1 cellular context compared by ENCODE assay signal in the genomic region with DNA sequence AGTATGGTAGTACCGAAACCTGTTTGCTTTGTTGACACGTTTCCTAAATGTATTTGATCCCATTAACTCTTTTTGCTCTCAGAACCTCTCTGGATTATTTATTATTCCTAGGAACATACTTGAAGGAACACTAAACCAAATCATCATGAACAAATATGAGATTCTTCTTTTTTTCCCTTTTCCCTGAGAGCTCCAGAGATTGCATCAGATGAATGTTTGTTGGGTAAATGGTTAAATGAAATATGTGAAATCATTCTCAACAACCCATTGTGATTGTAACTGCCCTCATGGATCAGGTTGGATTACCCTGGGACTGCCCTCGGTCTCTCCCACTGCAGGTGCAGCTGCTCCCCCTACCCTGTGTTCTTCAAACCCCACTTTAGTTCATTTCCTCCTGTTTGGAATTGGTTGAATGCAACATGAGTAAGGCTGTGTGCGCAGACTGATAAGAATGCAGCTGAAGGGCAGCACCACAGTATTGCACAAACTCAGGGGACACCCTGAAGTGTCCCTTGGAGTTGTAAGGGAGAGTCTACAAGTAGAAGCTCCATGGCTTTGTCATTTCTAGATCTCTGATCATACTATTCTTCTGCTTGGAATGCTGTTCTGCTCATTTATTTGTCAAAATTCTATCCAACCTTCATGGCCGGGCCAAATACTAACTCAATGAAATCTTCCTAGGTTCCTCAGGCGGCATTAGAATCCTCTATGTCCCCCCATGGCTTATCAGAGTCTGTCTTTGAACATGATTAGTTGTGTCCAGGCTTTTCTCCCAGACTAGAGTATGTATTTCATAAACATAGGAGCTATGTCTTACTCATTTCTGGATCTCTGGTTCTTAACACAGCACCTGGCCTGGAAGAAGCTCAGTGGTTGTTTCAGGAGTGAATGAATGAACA.
TF ChIP-seq lines count a peak whose summit lies in the region.

No MANE protein-coding gene starts in this region.

TF ChIP-seq in A549, 52 proteins besides CTCF, POLR2A, EP300 and RAD21 (continued from another document):
- TF ChIP-seq, protein P1, sequence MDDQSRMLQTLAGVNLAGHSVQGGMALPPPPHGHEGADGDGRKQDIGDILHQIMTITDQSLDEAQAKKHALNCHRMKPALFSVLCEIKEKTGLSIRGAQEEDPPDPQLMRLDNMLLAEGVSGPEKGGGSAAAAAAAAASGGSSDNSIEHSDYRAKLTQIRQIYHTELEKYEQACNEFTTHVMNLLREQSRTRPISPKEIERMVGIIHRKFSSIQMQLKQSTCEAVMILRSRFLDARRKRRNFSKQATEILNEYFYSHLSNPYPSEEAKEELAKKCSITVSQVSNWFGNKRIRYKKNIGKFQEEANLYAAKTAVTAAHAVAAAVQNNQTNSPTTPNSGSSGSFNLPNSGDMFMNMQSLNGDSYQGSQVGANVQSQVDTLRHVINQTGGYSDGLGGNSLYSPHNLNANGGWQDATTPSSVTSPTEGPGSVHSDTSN (IDR thresholded peaks at IDR 0.05), result no peak
- TF ChIP-seq ZFP36 (IDR thresholded peaks at IDR 0.05; ENCODE audit: borderline replicate concordance, partially characterized antibody), result no peak
- TF ChIP-seq RCOR1 (IDR thresholded peaks at IDR 0.05; ENCODE audit: low read depth, low read length), result no peak
- TF ChIP-seq JUN (IDR thresholded peaks at IDR 0.05), result no peak
- TF ChIP-seq GATA3 (IDR thresholded peaks at IDR 0.05; ENCODE audit: borderline replicate concordance), result no peak
- TF ChIP-seq CHD4 (IDR thresholded peaks at IDR 0.05; ENCODE audit: borderline replicate concordance), result no peak
- TF ChIP-seq RNF2 (IDR thresholded peaks at IDR 0.05; ENCODE audit: borderline replicate concordance, low read depth), result no peak
- TF ChIP-seq BHLHE40 (IDR thresholded peaks at IDR 0.05; ENCODE audit: low read depth, low read length), result no peak
- no peak for TF ChIP-seq HOXB5 (CRISPR knock-in tag; IDR thresholded peaks at IDR 0.05)
- TF ChIP-seq HOXA7 (CRISPR knock-in tag; IDR thresholded peaks at IDR 0.05), result no peak
